ENCODE assay signal across 8 cellular contexts in the genomic region with DNA sequence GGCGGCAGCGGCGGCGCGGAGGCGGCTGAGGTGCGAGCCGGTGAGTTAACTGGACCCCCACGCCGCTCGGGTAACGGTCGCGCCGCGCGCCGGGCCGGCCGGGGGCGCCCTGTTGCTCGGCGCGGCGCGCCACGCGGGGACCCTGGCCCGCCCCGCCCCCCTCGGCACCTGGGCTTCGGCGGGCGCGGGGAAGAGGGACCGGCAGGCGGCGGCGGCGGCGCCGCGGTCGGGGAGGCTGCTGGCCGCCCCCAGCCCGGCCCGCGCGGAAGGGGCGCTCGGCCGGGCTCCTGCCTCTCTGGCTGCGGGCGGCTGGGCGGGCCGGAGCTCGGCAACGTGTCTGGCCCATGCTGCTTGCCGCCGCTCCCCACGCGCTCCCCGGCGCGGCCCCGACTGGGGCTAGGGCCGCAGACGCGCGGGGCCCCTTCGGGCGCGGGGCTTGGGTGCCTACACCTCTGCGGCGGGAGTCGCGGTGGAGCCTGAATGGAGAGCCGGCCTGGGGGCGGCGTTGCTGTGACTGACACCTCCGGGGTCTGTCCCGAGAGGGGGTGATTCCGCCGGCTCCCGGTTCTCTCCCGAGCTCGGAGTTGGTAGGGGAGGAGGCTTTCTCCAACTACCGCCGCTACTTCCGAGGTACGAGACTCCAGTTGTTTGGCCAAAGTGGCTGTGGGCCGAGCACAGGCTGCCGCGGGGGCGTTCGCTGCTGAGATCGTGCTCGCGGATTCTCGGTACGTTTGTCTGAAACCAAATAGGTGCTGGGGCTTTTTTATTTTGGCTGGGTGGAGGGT. TPM values are rescaled to one million over a fixed set of nuclear protein-coding genes. Genes with fewer than 3 reads are reported as not detected.
DNase-seq lines count a peak whose midpoint lies in the region; ATAC-seq, FAIRE-seq and TF ChIP-seq lines count a peak whose summit lies in the region.

No MANE protein-coding gene starts in this region.

- peak; percentile 30 for ATAC-seq in HG03342 (IDR thresholded peaks at IDR 0.05; ENCODE audit: unreplicated experiment)

- H3K27ac Mint-ChIP-seq in CD4-positive, alpha-beta memory T cell, result peak overlapping the region; percentile 83 to 95 (median 92)
- H3K27ac Mint-ChIP-seq in activated naive CD4-positive, alpha-beta T cell treated with anti-CD3 and anti-CD28 coated beads, Interleukin-2, amount 10 ng/mL, durations not matched to agents 7 days and 5 days, result peak overlapping the region; percentile 77
- H3K27ac Mint-ChIP-seq in osteocyte (ENCODE audit: unreplicated experiment), result peak overlapping the region; percentile 88

- H3K4me1 ChIP-seq in CD4-positive, alpha-beta memory T cell (ENCODE audit: insufficient read depth, low read length), result peaks cover 32% of the 10 kb centered on the region

- H3K4me3 Mint-ChIP-seq in CD4-positive, alpha-beta memory T cell, result peak overlapping the region; percentile 90 to 99 (median 94)
- H3K4me3 Mint-ChIP-seq in activated naive CD4-positive, alpha-beta T cell treated with anti-CD3 and anti-CD28 coated beads, Interleukin-2, amount 10 ng/mL, durations not matched to agents 7 days and 5 days, result peak overlapping the region; percentile 90
- peak overlapping the region; percentile 92 for H3K4me3 Mint-ChIP-seq in osteocyte (ENCODE audit: unreplicated experiment)

- peaks cover 20 to 38% (median 28%) of the 10 kb centered on the region in 4 donors for H3K4me1 Mint-ChIP-seq in CD4-positive, alpha-beta memory T cell
- H3K4me1 Mint-ChIP-seq in activated naive CD4-positive, alpha-beta T cell treated with anti-CD3 and anti-CD28 coated beads, Interleukin-2, amount 10 ng/mL, durations not matched to agents 7 days and 5 days, result peaks cover 31% of the 10 kb centered on the region
- H3K4me1 Mint-ChIP-seq in osteocyte (ENCODE audit: unreplicated experiment), result peaks cover 21% of the 10 kb centered on the region

- POLR2A ChIA-PET in CD4-positive, alpha-beta memory T cell (lab: Charles Lee; ENCODE audit: partially characterized antibody), result interaction anchor here (0.8 to 2.0 kb wide), 3 partner anchors 14 to 552 kb away, joined by 3 to 9 read pairs (median 3); a partner anchor contains a TSS

- peak overlapping the region; percentile 56 for H3K27ac ChIP-seq in CD4-positive, alpha-beta memory T cell (ENCODE audit: low read depth, low read length)

- intact Hi-C loops in CD4-positive, alpha-beta memory T cell (cut with micrococcal nuclease), result loop anchor here (1.0 to 10.0 kb wide), 10 partner anchors 249 to 1751 kb away; a partner anchor contains a TSS
- intact Hi-C loops in head of caudate nucleus (cut with DNase I), result no loop called here

- H3K9me3 Mint-ChIP-seq in CD4-positive, alpha-beta memory T cell, result no peaks in the 10 kb centered on the region
- H3K9me3 Mint-ChIP-seq in activated naive CD4-positive, alpha-beta T cell treated with anti-CD3 and anti-CD28 coated beads, Interleukin-2, amount 10 ng/mL, durations not matched to agents 7 days and 5 days, result no peaks in the 10 kb centered on the region
- H3K9me3 Mint-ChIP-seq in osteocyte (ENCODE audit: unreplicated experiment), result no peaks in the 10 kb centered on the region

- no peaks in the 10 kb centered on the region for H3K9me3 ChIP-seq in CD4-positive, alpha-beta memory T cell (ENCODE audit: control insufficient read depth in 1 of 2, low read length in 2 of 2)

- FAIRE-seq in RCC 7860 (lab: Jason Lieb, UNC) (no peak), D721Med (lab: Jason Lieb, UNC) (no peak)

- peak overlapping the region; percentile 62 to 66 for H3K4me3 ChIP-seq in CD4-positive, alpha-beta memory T cell (ENCODE audit: low read length in 2 of 2)

- peaks cover 0 to 8% of the 10 kb centered on the region in 2 donors for H3K36me3 Mint-ChIP-seq in CD4-positive, alpha-beta memory T cell
- H3K36me3 Mint-ChIP-seq in activated naive CD4-positive, alpha-beta T cell treated with anti-CD3 and anti-CD28 coated beads, Interleukin-2, amount 10 ng/mL, durations not matched to agents 7 days and 5 days, result no peaks in the 10 kb centered on the region
- H3K36me3 Mint-ChIP-seq in osteocyte (ENCODE audit: unreplicated experiment), result no peaks in the 10 kb centered on the region

- no peaks in the 10 kb centered on the region for H3K27me3 Mint-ChIP-seq in CD4-positive, alpha-beta memory T cell
- H3K27me3 Mint-ChIP-seq in activated naive CD4-positive, alpha-beta T cell treated with anti-CD3 and anti-CD28 coated beads, Interleukin-2, amount 10 ng/mL, durations not matched to agents 7 days and 5 days, result peaks cover 33% of the 10 kb centered on the region
- peaks cover 32% of the 10 kb centered on the region for H3K27me3 Mint-ChIP-seq in osteocyte (ENCODE audit: unreplicated experiment)

- CTCF ChIA-PET in CD4-positive, alpha-beta memory T cell (lab: Charles Lee; ENCODE audit: partially characterized antibody), result interaction anchor here (1.2 to 1.3 kb wide), 2 partner anchors 23 to 1029 kb away, joined by 3 to 4 read pairs; no protein-coding TSS in a partner anchor
- CTCF ChIA-PET in activated naive CD4-positive, alpha-beta T cell treated with anti-CD3 and anti-CD28 coated beads, Interleukin-2, amount 10 ng/mL, durations not matched to agents 7 days and 5 days (lab: Charles Lee), result interaction anchor here (1.2 to 3.4 kb wide), 3 partner anchors 15 to 92 kb away, joined by 3 to 37 read pairs (median 10); no protein-coding TSS in a partner anchor

- H3K36me3 ChIP-seq in CD4-positive, alpha-beta memory T cell (ENCODE audit: insufficient read depth, low read length), result no peaks in the 10 kb centered on the region

- H3K27me3 ChIP-seq in CD4-positive, alpha-beta memory T cell (ENCODE audit: insufficient read depth, low read length), result no peaks in the 10 kb centered on the region

- peak in 4 of 5 donors; percentile 33 to 51 (median 36) for DNase-seq in CD4-positive, alpha-beta memory T cell
- peak; percentile 5 for DNase-seq in GM19240 (ENCODE audit: insufficient read length, low spot score)
- DNase-seq in RCC 7860 (ENCODE audit: low spot score), result peak; percentile 44
- peak; percentile 53 for DNase-seq in activated naive CD4-positive, alpha-beta T cell treated with anti-CD3 and anti-CD28 coated beads, Interleukin-2, amount 10 ng/mL, durations not matched to agents 7 days and 5 days
- DNase-seq in head of caudate nucleus, result peak in 40 of 42 donors; percentile 6 to 70 (median 42)
- peak; percentile 85 for DNase-seq in osteocyte (ENCODE audit: extremely low spot score, unreplicated experiment)
- no peak for DNase-seq in D721Med (ENCODE audit: insufficient read length, low spot score)

- TF ChIP-seq CTCF in osteocyte (IDR thresholded peaks at IDR 0.05) (no peak), D721Med (IDR thresholded peaks at IDR 0.05; ENCODE audit: insufficient read depth, missing control alignments) (no peak)

RNA-seq across cellular contexts. Expression of a gene that starts 0.5 kb away (rescaled TPM):
- total RNA-seq in CD4-positive, alpha-beta memory T cell, result 10 to 100 TPM; 32.9 to 50.1 TPM
- 1 to 10 TPM; 8.6 to 9.4 TPM for polyA plus RNA-seq in CD4-positive, alpha-beta memory T cell
- total RNA-seq in osteocyte, result 12.6 and 15.7 TPM in 2 replicates
